In genomic region chr13:25286969-25287961, GRCh38 we compare ENCODE assay signal across 8 cellular contexts.
DNase-seq lines count a peak whose midpoint lies in the region; ATAC-seq and TF ChIP-seq lines count a peak whose summit lies in the region.

TSS of gene MTMR6 (minus strand) at chr13:25287488. CDS start at chr13:25287247, 241 bp downstream.

- DNase-seq in AG09319 (ENCODE audit: extremely low read depth, low read depth) (peak; percentile 56), NCI-H345 treated with DMSO at 0.1 percent for 48 hours (lab: John Stamatoyannopoulos, UW; ENCODE audit: unreplicated experiment) (peak; percentile 63), islet precursor cell (peak; percentile 95)
- peak; percentile 89 for DNase-seq in activated CD4-positive, CD25-positive, alpha-beta regulatory T cell treated with anti-CD3 and anti-CD28 coated beads, Interleukin-2, amount 50 U/mL, for 16 hours (ENCODE audit: low read depth, low spot score)
- peak; percentile 90 to 97 for DNase-seq in central memory CD8-positive, alpha-beta T cell (ENCODE audit: low spot score in 2 of 2)
- peak; percentile 91 to 96 for DNase-seq in stimulated activated CD4-positive, alpha-beta T cell treated with anti-CD3 and anti-CD28 coated beads, Interleukin-15, amount 100 ng/mL, for 1 hour (ENCODE audit: low read depth in 1 of 2, low spot score in 1 of 2)

- peak within 1 kb of the TSS; percentile 90 for H3K27ac Mint-ChIP-seq in central memory CD8-positive, alpha-beta T cell (ENCODE audit: low read depth)

- peak within 1 kb of the TSS; percentile 89 for H3K4me3 Mint-ChIP-seq in central memory CD8-positive, alpha-beta T cell

- H3K36me3 Mint-ChIP-seq in central memory CD8-positive, alpha-beta T cell (ENCODE audit: insufficient read depth), result peaks cover 23% of the 10 kb centered on the region

- H3K4me1 Mint-ChIP-seq in central memory CD8-positive, alpha-beta T cell, result peaks cover 33% of the 10 kb centered on the region

- H3K27me3 Mint-ChIP-seq in central memory CD8-positive, alpha-beta T cell, result peaks cover 33% of the 10 kb centered on the region

- peak; percentile 97 for ATAC-seq in GM18909 (IDR thresholded peaks at IDR 0.05; ENCODE audit: poor library complexity, unreplicated experiment)
- peak; percentile 95 for ATAC-seq in HG03175 (IDR thresholded peaks at IDR 0.05; ENCODE audit: unreplicated experiment)
- peak; percentile 86 for ATAC-seq in central memory CD8-positive, alpha-beta T cell (replicated peaks; ENCODE audit: extremely low read depth, poor library complexity, severe bottlenecking)

- H3K9me3 Mint-ChIP-seq in central memory CD8-positive, alpha-beta T cell, result no peaks in the 10 kb centered on the region

- TF ChIP-seq CTCF in AG09319 (IDR thresholded peaks at IDR 0.05; ENCODE audit: low read depth, low read length), result peak; percentile 97

Comparison
In these comparisons a context has a peak if more than half of its experiments do, and no peak if none do; other contexts are left out.
1. Peak in every context shown above with its lines: DNase-seq and ATAC-seq.